ENCODE assay signal across 8 cellular contexts in the genomic region with DNA sequence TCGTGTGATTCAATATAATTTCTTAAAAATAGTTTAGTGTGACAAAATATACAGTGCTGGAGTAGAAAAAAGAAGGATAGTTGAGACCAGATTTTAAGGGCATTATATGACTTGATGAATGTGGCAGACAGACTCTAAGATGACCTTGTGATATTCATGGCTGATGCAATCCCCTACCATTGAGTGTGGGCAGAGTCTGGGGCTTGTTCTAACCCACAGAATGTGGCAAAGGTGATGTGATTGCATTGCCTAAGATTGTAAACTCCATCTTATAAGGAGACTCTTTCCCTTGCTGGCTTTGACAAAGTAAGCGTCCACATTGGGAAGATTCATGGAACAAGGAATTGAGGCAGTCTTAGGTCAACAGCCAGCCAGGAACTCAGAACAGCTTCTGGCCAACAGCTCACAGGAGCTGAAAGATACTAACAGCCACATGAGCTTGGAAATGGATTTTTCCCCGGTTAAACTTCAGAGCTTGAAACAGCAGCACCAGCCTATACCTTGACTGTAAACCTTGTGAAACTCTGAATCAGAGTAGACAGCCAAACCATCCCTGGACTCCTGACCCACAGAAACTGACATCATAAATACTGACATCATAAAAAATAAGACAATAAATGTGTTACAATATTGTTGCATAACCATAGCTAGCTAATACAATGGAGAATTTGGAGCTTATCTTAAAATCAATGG.
DNase-seq lines count a peak whose midpoint lies in the region; ATAC-seq, FAIRE-seq and TF ChIP-seq lines count a peak whose summit lies in the region.
"Not testable (repeated sequence)": the region's sequence is repeated elsewhere in the genome, so short reads cannot be mapped to it uniquely, and the experiment has no call there.

No MANE protein-coding gene starts in this region.

- H3K4me2 ChIP-seq in A549; GM12878 (ENCODE audit: control insufficient read depth, insufficient read depth): not testable (repeated sequence)

- H3K4me3 ChIP-seq in A549; GM12878; fibroblast of the aortic adventitia (ENCODE audit: low read depth, low read length); small intestine (ENCODE audit: low read depth in 1 of 2, low read length in 2 of 2): not testable (repeated sequence)

- not testable (repeated sequence) for H3K4me1 Mint-ChIP-seq in activated T-cell treated with anti-CD3 and anti-CD28 coated beads, Interleukin-2, amount 50 U/mL, for 72 hours (ENCODE audit: low read depth)

- not testable (repeated sequence) for TF ChIP-seq CTCF in A549 (IDR thresholded peaks at IDR 0.05); GM12878 (IDR thresholded peaks at IDR 0.05 in 2 of 3, conservative IDR thresholded peaks at IDR 0.05 in 1 of 3; ENCODE audit: control insufficient read depth in 2 of 3, extremely low read depth in 1 of 3, insufficient read depth in 1 of 3, low read depth in 3 of 3, low read length in 3 of 3); fibroblast of the aortic adventitia (IDR thresholded peaks at IDR 0.05; ENCODE audit: insufficient read depth, low read length)

- peak overlapping the region in 1 of 2 experiments; percentile 59; a peak in 1 of 6 replicates for H3K27ac ChIP-seq in A549
- not testable (repeated sequence) for H3K27ac ChIP-seq in GM12878 (ENCODE audit: control insufficient read depth, insufficient read depth); small intestine (ENCODE audit: low read depth in 1 of 2, low read length in 1 of 2)

- not testable (repeated sequence) for H3K36me3 Mint-ChIP-seq in activated T-cell treated with anti-CD3 and anti-CD28 coated beads, Interleukin-2, amount 50 U/mL, for 72 hours (ENCODE audit: insufficient read depth in 2 of 2)

- WGBS in A549 (ENCODE audit: missing lambda C conversion rate): 3% methylated on average over 1 of the region's 3 CpGs
- 43% methylated on average over 1 of the region's 3 CpGs for whole genome bisulfite sequencing in GM12878 (ENCODE audit: insufficient coverage, insufficient replicate concordance, low lambda C conversion rate, missing lambda C conversion rate)
- 74 to 94% (median 90%) methylated on average over 1 of the region's 3 CpGs for WGBS in small intestine, 3 donors

- POLR2A ChIA-PET in A549 (lab: Yijun Ruan, JAX); GM12878 (lab: Charles Lee): not testable (repeated sequence)

- H4K20me1 ChIP-seq in GM12878 (ENCODE audit: control insufficient read depth, insufficient read depth): not testable (repeated sequence)

- not testable (repeated sequence) for H3K4me3 Mint-ChIP-seq in activated T-cell treated with anti-CD3 and anti-CD28 coated beads, Interleukin-2, amount 50 U/mL, for 72 hours

- not testable (repeated sequence) for H3K9ac ChIP-seq in GM12878 (ENCODE audit: control insufficient read depth, insufficient read depth, low read length)

- DNase-seq in A549 (ENCODE audit: low read depth in 1 of 2, low spot score in 1 of 2) (peak in 1 of 2 experiments; percentile 3), fibroblast of the aortic adventitia (ENCODE audit: low read depth) (peak; percentile 33), small intestine (peak; percentile 22)
- DNase-seq in GM12892 (ENCODE audit: insufficient read length); RCC 7860 (ENCODE audit: low spot score); activated T-cell treated with anti-CD3 and anti-CD28 coated beads, Interleukin-2, amount 50 U/mL, for 72 hours; GM12878 (ENCODE audit: low read depth, low spot score); left lobe of liver (ENCODE audit: low spot score): not testable (repeated sequence)

- in situ Hi-C loops in GM12878 (cut with MboI): not testable (repeated sequence)

- H3K9me3 Mint-ChIP-seq in activated T-cell treated with anti-CD3 and anti-CD28 coated beads, Interleukin-2, amount 50 U/mL, for 72 hours: not testable (repeated sequence)

- ATAC-seq in A549: peak; percentile 62 to 84
- ATAC-seq in activated T-cell treated with anti-CD3 and anti-CD28 coated beads, Interleukin-2, amount 50 U/mL, for 72 hours (replicated peaks in 1 of 2): peak; percentile 98 to 99
- peak; percentile 48 for ATAC-seq in GM12878
- peak; percentile 43 for ATAC-seq in left lobe of liver

- not testable (repeated sequence) for TF ChIP-seq POLR2A in A549 (IDR thresholded peaks at IDR 0.05; ENCODE audit: low read length); GM12892 (IDR thresholded peaks at IDR 0.05; ENCODE audit: low read depth, low read length); GM12878 (IDR thresholded peaks at IDR 0.05; ENCODE audit: low read depth, low read length)

- not testable (repeated sequence) for H3K9me3 ChIP-seq in A549; GM12878 (replicated peaks; ENCODE audit: control insufficient read depth, insufficient read depth, low read length); small intestine (ENCODE audit: control insufficient read depth, low read depth)

- H3K79me2 ChIP-seq in GM12878 (ENCODE audit: control insufficient read depth, insufficient read depth, low read length): not testable (repeated sequence)

- not testable (repeated sequence) for BruUV-seq in GM12878 (replicated peaks; lab: Mats Ljungman, UMichigan)

- H2AFZ ChIP-seq in GM12878 (ENCODE audit: control insufficient read depth, low read depth, low read length): not testable (repeated sequence)

- peak; percentile 98 for FAIRE-seq in A549 (lab: Jason Lieb, UNC)
- peak; percentile 84 for FAIRE-seq in GM12892 (lab: Jason Lieb, UNC)
- peak; percentile 77 for FAIRE-seq in RCC 7860 (lab: Jason Lieb, UNC)
- not testable (repeated sequence) for FAIRE-seq in GM12878 (lab: Jason Lieb, UNC); small intestine (lab: Jason Lieb, UNC)

- not testable (repeated sequence) for TF ChIP-seq EP300 in A549 (IDR thresholded peaks at IDR 0.05); GM12878 (IDR thresholded peaks at IDR 0.05; ENCODE audit: borderline replicate concordance in 1 of 2, control insufficient read depth in 1 of 2, low read depth in 2 of 2, low read length in 2 of 2)

- TF ChIP-seq RAD21 in A549 (conservative IDR thresholded peaks at IDR 0.05 in 1 of 2, IDR thresholded peaks at IDR 0.05 in 1 of 2); GM12878 (IDR thresholded peaks at IDR 0.05; ENCODE audit: insufficient read depth, low read depth, low read length): not testable (repeated sequence)

- RAD21 ChIA-PET in GM12878 (lab: Charles Lee; ENCODE audit: unreplicated experiment): not testable (repeated sequence)

- H3K27me3 Mint-ChIP-seq in activated T-cell treated with anti-CD3 and anti-CD28 coated beads, Interleukin-2, amount 50 U/mL, for 72 hours (ENCODE audit: low read depth): not testable (repeated sequence)

- H3K27ac Mint-ChIP-seq in activated T-cell treated with anti-CD3 and anti-CD28 coated beads, Interleukin-2, amount 50 U/mL, for 72 hours: peak overlapping the region; percentile 19

- H3K27me3 ChIP-seq in GM12878 (replicated peaks in 1 of 2; ENCODE audit: control insufficient read depth in 2 of 2, insufficient read depth in 2 of 2, low read length in 1 of 2); small intestine (ENCODE audit: control insufficient read depth in 2 of 2, insufficient read depth in 2 of 2, low read length in 2 of 2): not testable (repeated sequence)

- not testable (repeated sequence) for H3K36me3 ChIP-seq in GM12878 (ENCODE audit: control insufficient read depth in 2 of 2, insufficient read depth in 2 of 2, low read length in 1 of 2); small intestine (ENCODE audit: control insufficient read depth in 2 of 2, insufficient read depth in 2 of 2, low read length in 2 of 2)

- not testable (repeated sequence) for H3K4me1 ChIP-seq in A549; GM12878 (ENCODE audit: control insufficient read depth, insufficient read depth, low read length); small intestine (ENCODE audit: control insufficient read depth in 2 of 2, insufficient read depth in 1 of 2, low read depth in 1 of 2, low read length in 1 of 2)

- CTCF ChIA-PET in A549 (lab: Yijun Ruan, JAX); GM12878 (lab: Yijun Ruan, JAX): not testable (repeated sequence)

- SMC1A ChIA-PET in GM12878 (lab: Charles Lee; ENCODE audit: uncharacterized antibody, unreplicated experiment): not testable (repeated sequence)

- intact Hi-C loops in GM12878 (cut with micrococcal nuclease; ENCODE audit: unreplicated experiment): not testable (repeated sequence)

Comparison
In these comparisons a context has a peak if more than half of its experiments do, and no peak if none do; other contexts are left out.
1. ATAC-seq: peak in every context shown above with its lines; median percentile 98 in activated T-cell treated with anti-CD3 and anti-CD28 coated beads, Interleukin-2, amount 50 U/mL, for 72 hours; 73 in A549; 48 in GM12878; 43 in left lobe of liver.